1 cellular context compared by ENCODE assay signal in the genomic region with DNA sequence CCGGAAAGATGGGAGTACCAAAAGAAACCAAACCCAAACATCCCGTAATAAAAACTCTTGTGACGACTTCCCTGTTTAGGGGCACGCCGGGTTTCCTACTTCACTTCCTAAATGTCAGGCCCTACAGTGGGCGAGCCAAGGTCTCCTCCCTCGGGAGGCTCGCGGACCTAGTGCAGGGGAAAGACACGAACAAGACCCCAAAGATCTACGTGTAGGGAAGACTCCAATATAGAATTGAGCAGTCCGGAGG.
A peak's percentile ranks its signal among the peaks of the same experiment; 100 is the strongest.
TF ChIP-seq lines count a peak whose summit lies in the region.

No MANE protein-coding gene starts in this region.

TF ChIP-seq in HepG2, 621 proteins besides CTCF, POLR2A, EP300 and RAD21:
- no peak for TF ChIP-seq ZNF782 (CRISPR knock-in tag; IDR thresholded peaks at IDR 0.05; ENCODE audit: borderline replicate concordance)
- TF ChIP-seq KLF16 (CRISPR knock-in tag; IDR thresholded peaks at IDR 0.05) = 0 out of 4 replicates have a peak, but pooled peaks of 1 of the 2 experiments have one; percentile 11
- peak; percentile 52; the same call in 1 of the 2 replicates for TF ChIP-seq KDM5A (IDR thresholded peaks at IDR 0.05; ENCODE audit: borderline replicate concordance, low read length)
- no peak for TF ChIP-seq POGZ (CRISPR knock-in tag; IDR thresholded peaks at IDR 0.05)
- TF ChIP-seq ZSCAN20 (CRISPR knock-in tag; IDR thresholded peaks at IDR 0.05; ENCODE audit: borderline replicate concordance) = no peak
- TF ChIP-seq ZBTB38 (CRISPR knock-in tag; IDR thresholded peaks at IDR 0.05) = no peak
- no peak for TF ChIP-seq ZNF691 (CRISPR knock-in tag; IDR thresholded peaks at IDR 0.05; ENCODE audit: borderline replicate concordance, low read depth)
- TF ChIP-seq, protein P1, sequence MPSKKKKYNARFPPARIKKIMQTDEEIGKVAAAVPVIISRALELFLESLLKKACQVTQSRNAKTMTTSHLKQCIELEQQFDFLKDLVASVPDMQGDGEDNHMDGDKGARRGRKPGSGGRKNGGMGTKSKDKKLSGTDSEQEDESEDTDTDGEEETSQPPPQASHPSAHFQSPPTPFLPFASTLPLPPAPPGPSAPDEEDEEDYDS (CRISPR knock-in tag; IDR thresholded peaks at IDR 0.05) = 0 out of 2 replicates have a peak, but pooled peaks have one; percentile 3
- TF ChIP-seq HINFP (CRISPR knock-in tag; IDR thresholded peaks at IDR 0.05; ENCODE audit: low read depth) = 0 out of 2 replicates have a peak, but pooled peaks have one; percentile 40
- no peak for TF ChIP-seq ZFYVE20 (CRISPR knock-in tag; IDR thresholded peaks at IDR 0.05; ENCODE audit: borderline replicate concordance, low read depth)
- 0 out of 2 replicates have a peak, but pooled peaks have one; percentile 55 for TF ChIP-seq TGIF2 (CRISPR knock-in tag; IDR thresholded peaks at IDR 0.05)
- TF ChIP-seq, protein P2, sequence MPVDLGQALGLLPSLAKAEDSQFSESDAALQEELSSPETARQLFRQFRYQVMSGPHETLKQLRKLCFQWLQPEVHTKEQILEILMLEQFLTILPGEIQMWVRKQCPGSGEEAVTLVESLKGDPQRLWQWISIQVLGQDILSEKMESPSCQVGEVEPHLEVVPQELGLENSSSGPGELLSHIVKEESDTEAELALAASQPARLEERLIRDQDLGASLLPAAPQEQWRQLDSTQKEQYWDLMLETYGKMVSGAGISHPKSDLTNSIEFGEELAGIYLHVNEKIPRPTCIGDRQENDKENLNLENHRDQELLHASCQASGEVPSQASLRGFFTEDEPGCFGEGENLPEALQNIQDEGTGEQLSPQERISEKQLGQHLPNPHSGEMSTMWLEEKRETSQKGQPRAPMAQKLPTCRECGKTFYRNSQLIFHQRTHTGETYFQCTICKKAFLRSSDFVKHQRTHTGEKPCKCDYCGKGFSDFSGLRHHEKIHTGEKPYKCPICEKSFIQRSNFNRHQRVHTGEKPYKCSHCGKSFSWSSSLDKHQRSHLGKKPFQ (CRISPR knock-in tag; IDR thresholded peaks at IDR 0.05; ENCODE audit: insufficient replicate concordance) = peak; percentile 36
- peak; percentile 7; the same call in 1 of the 2 replicates for TF ChIP-seq HDAC1 (CRISPR knock-in tag; IDR thresholded peaks at IDR 0.05)
- TF ChIP-seq ZFP37 (CRISPR knock-in tag; IDR thresholded peaks at IDR 0.05; ENCODE audit: borderline replicate concordance) = 0 out of 2 replicates have a peak, but pooled peaks have one; percentile 7
- TF ChIP-seq, protein P3, sequence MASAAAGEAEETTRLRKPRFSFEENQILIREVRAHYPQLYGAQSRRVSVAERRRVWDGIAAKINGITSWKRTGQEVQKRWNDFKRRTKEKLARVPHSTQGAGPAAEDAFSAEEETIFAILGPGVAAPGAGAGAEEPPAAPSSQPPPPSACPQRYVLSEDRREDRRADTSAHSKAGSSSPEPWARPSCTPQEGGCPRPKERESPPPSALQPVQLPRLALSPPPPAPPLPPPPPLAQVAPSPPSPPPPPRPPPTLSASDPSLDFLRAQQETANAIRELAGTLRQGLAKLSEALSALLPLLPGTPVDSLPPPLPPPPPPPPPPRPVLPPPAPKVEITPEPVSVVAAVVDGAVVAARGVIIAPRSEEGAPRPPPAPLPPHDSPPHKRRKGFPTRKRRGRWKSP (CRISPR knock-in tag; IDR thresholded peaks at IDR 0.05) = 0 out of 2 replicates have a peak, but pooled peaks have one; percentile 23
